ENCODE assay signal across 9 cellular contexts in the genomic region with DNA sequence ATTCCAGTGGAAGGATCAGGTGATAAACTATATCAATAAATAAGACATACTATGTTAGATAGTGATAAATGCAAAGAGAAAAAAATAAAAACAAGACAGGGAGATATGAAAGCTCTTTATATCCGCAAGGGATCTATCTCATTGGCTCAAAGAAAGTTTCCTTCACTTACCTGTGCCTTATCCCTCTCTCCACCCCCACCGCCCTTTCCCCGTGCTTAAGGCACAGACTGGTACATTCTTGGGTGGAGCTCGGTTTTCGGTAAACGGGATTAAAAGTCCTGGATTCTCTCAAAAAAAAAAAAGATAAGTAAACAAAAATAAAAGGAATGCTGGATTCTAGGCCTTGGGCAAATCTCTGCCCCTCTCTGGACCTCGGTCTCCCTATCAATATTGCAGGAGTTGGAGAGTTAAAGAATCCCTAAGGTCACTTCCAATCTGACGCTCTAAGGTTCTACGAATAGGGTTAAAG. TPM values are rescaled to one million over a fixed set of nuclear protein-coding genes. Genes with fewer than 3 reads are reported as not detected.
DNase-seq lines count a peak whose midpoint lies in the region; ATAC-seq, FAIRE-seq and TF ChIP-seq lines count a peak whose summit lies in the region.
"Had no signal": no experiment of that assay in that cellular context is flagged by ENCODE, and none has a peak within 500 bp of the region (broad histone marks: within the 10 kb centered on the region; RNA-seq: fewer than 3 reads in every experiment).

No MANE protein-coding gene starts in this region.

- peak overlapping the region; percentile 88 for H3K4me2 ChIP-seq in K562 (ENCODE audit: insufficient read depth, low read length)

- no peak for TF ChIP-seq RAD21 in K562 (CRISPR knock-in tag; conservative IDR thresholded peaks at IDR 0.05 in 1 of 2, IDR thresholded peaks at IDR 0.05 in 1 of 2)

- H4K20me1 ChIP-seq in K562 (replicated peaks; ENCODE audit: control insufficient read depth, insufficient read depth, low read length), result no peaks in the 10 kb centered on the region

- POLR2A ChIA-PET in K562 (lab: Yijun Ruan, JAX), result interaction anchor here (0.6 to 1.4 kb wide), 3 partner anchors 9 to 198 kb away, joined by 3 to 7 read pairs (median 5); no protein-coding TSS in a partner anchor

- peak overlapping the region; percentile 63 for H2AFZ ChIP-seq in K562 (ENCODE audit: low read depth, low read length)

- peak overlapping the region in 1 of 2 experiments; percentile 41; a peak in 1 of 4 replicates for H3K9ac ChIP-seq in K562 (ENCODE audit: insufficient read depth in 1 of 2, low read depth in 2 of 2, low read length in 2 of 2)

- CTCF ChIA-PET in K562 (lab: Yijun Ruan, JAX; ENCODE audit: low intra/inter-chr PET ratio), result interaction anchor here (0.6 kb wide), 1 partner anchor 71 kb away, joined by 3 read pairs; no protein-coding TSS in a partner anchor

- no peak for TF ChIP-seq EP300 in K562 (IDR thresholded peaks at IDR 0.05; ENCODE audit: low read length)

- 11 to 17% methylated on average over 9 of the region's 9 CpGs for WGBS in heart right ventricle, 2 donors
- WGBS in K562 (ENCODE audit: insufficient coverage, low coverage, missing lambda C conversion rate), result 5% methylated on average over 9 of the region's 9 CpGs
- 0% methylated on average over 1 to 2 of the region's 9 CpGs for WGBS in mesodermal cell (ENCODE audit: insufficient coverage in 2 of 2), 2 experiments

- H3K27ac ChIP-seq in heart right ventricle (peak overlapping the region in 9 of 10 donors; percentile 87 to 99 (median 95)), K562 (ENCODE audit: extremely low read depth, low read depth, low read length) (no peak overlapping the region), mesodermal cell (ENCODE audit: low read depth, low read length, severe bottlenecking) (peak overlapping the region; percentile 82), uterus (peak overlapping the region; percentile 98 to 99)

- H3K36me3 ChIP-seq in heart right ventricle, result peaks cover 0 to 23% (median 0%) of the 10 kb centered on the region in 9 donors
- H3K36me3 ChIP-seq in K562 (ENCODE audit: control insufficient read depth, insufficient read depth, low read length), result peaks cover 24% of the 10 kb centered on the region
- H3K36me3 ChIP-seq in mesodermal cell (ENCODE audit: control insufficient read depth, insufficient read depth, low read length), result peaks cover 14% of the 10 kb centered on the region
- H3K36me3 ChIP-seq in uterus, result no peaks in the 10 kb centered on the region

- no peak for DNase-seq in heart right ventricle
- DNase-seq in cardiac septum (ENCODE audit: low spot score), result no peak
- no peak for DNase-seq in K562 (ENCODE audit: extremely low read depth in 1 of 4, low spot score in 3 of 4)
- DNase-seq in uterus, result peak; percentile 23 to 47
- no peak for DNase-seq in NCI-H1930 (lab: John Stamatoyannopoulos, UW)
- no peak for DNase-seq in NCI-H1436 treated with DMSO at 0.1 percent for 48 hours (lab: John Stamatoyannopoulos, UW)
- DNase-seq in EL, result no peak

- in situ Hi-C loops in K562 (cut with MboI), result no loop called here

- TF ChIP-seq CTCF in heart right ventricle (IDR thresholded peaks at IDR 0.05), result no peak
- TF ChIP-seq CTCF in K562 (IDR thresholded peaks at IDR 0.05 in 2 of 3, conservative IDR thresholded peaks at IDR 0.05 in 1 of 3; ENCODE audit: insufficient read depth in 2 of 3, low read depth in 1 of 3, low read length in 3 of 3), result no peak
- TF ChIP-seq CTCF in uterus (IDR thresholded peaks at IDR 0.05), result no peak

- peak overlapping the region in 9 of 10 donors; percentile 9 to 94 (median 72) for H3K4me3 ChIP-seq in heart right ventricle
- peak overlapping the region; percentile 77 for H3K4me3 ChIP-seq in K562
- peak overlapping the region; percentile 72 for H3K4me3 ChIP-seq in mesodermal cell (ENCODE audit: extremely low read depth, insufficient read depth, low read length, poor library complexity, severe bottlenecking)
- peak overlapping the region; percentile 63 to 99 for H3K4me3 ChIP-seq in uterus

- TF ChIP-seq POLR2A in K562 (conservative IDR thresholded peaks at IDR 0.05) (no peak), uterus (IDR thresholded peaks at IDR 0.05) (no peak)

- intact Hi-C loops in heart right ventricle (cut with DNase I) (loop anchor here in 3 of 10 donors (5.0 to 10.0 kb wide), 2 partner anchors 89 to 91 kb away; a partner anchor contains a TSS), cardiac septum (cut with DNase I) (loop anchor here (1.0 to 5.0 kb wide), 3 partner anchors 91 to 309 kb away; a partner anchor contains a TSS), K562 (cut with micrococcal nuclease) (loop anchor here (2.0 to 10.0 kb wide), 3 partner anchors 17 to 309 kb away; a partner anchor contains a TSS), uterus (cut with DNase I; ENCODE audit: low total_unique reads) (no loop called here)

- peaks cover 3 to 48% (median 37%) of the 10 kb centered on the region in 9 donors for H3K4me1 ChIP-seq in heart right ventricle
- H3K4me1 ChIP-seq in K562 (replicated peaks in 1 of 2; ENCODE audit: control insufficient read depth in 2 of 2, insufficient read depth in 2 of 2, low read length in 2 of 2), result peaks cover 7 to 31% of the 10 kb centered on the region in 2 experiments; a peak in 4 of 5 replicates
- peaks cover 13% of the 10 kb centered on the region for H3K4me1 ChIP-seq in mesodermal cell (ENCODE audit: control insufficient read depth, insufficient read depth, low read length, poor library complexity, severe bottlenecking)
- H3K4me1 ChIP-seq in uterus, result peaks cover 7% of the 10 kb centered on the region in 2 donors

- no peak for FAIRE-seq in K562 (lab: Jason Lieb, UNC)

- H3K27me3 ChIP-seq in heart right ventricle (no peaks in the 10 kb centered on the region), K562 (ENCODE audit: control insufficient read depth in 2 of 2, insufficient read depth in 2 of 2, low read length in 2 of 2) (no peaks in the 10 kb centered on the region), uterus (no peaks in the 10 kb centered on the region)

- BruUV-seq in K562 (replicated peaks; lab: Mats Ljungman, UMichigan), result no TSS peak

- H3K9me1 ChIP-seq in K562 (ENCODE audit: control insufficient read depth, insufficient read depth, low read length), result no peaks in the 10 kb centered on the region

- H3K9me3 ChIP-seq in heart right ventricle (no peaks in the 10 kb centered on the region), K562 (replicated peaks; ENCODE audit: control insufficient read depth, insufficient read depth, low read depth, low read length) (no peaks in the 10 kb centered on the region), mesodermal cell (ENCODE audit: control insufficient read depth, low read length) (no peaks in the 10 kb centered on the region), uterus (no peaks in the 10 kb centered on the region)

- peaks cover 56% of the 10 kb centered on the region for H3K79me2 ChIP-seq in K562 (ENCODE audit: control insufficient read depth, insufficient read depth, low read length)

- ATAC-seq in heart right ventricle (no peak), K562 (no peak)

RNA-seq across cellular contexts. Expression of a gene that starts 0.6 kb away (rescaled TPM):
- total RNA-seq in heart right ventricle, result 10 to 100 TPM; 13.7 to 22.8 (median 19.1) TPM
- 1 to 10 TPM; 4.7 to 6.4 TPM for polyA plus RNA-seq in heart right ventricle
- total RNA-seq in cardiac septum, result 11.0 TPM
- total RNA-seq in K562 (2011; cell fraction: chromatin; rRNA removed; ENCODE audit: low replicate concordance), result 65.3 and 80.0 TPM in 2 replicates
- 37.4 and 46.5 TPM in 2 replicates for total RNA-seq in K562 (2011; cell fraction: nucleolus; rRNA removed)
- total RNA-seq in K562 (2011; cell fraction: nucleoplasm; rRNA removed), result 56.1 and 70.4 TPM in 2 replicates
- total RNA-seq in K562 (2014; rRNA removed), result 9.1 and 12.2 TPM in 2 replicates
- 16.2 and 18.7 TPM in 2 replicates for total RNA-seq in K562 (2014; rRNA removed; fragmentation: Illumina TruSeq; extraction: Trizol)
- total RNA-seq in K562 (2015; rRNA removed; fragmentation: Illumina TruSeq; extraction: Trizol), result 11.9 and 16.2 TPM in 2 replicates
- 15.6 and 16.8 TPM in 2 replicates for total RNA-seq in K562 (2021)
- 16.7 and 22.8 TPM in 2 replicates for polyA plus RNA-seq in K562 (2011; rRNA removed)
- 6.9 and 11.3 TPM in 2 replicates for polyA plus RNA-seq in K562 (2011; cell fraction: cytosol; rRNA removed)
- polyA plus RNA-seq in K562 (2011; cell fraction: nucleus; rRNA removed), result 24.2 and 24.8 TPM in 2 replicates
- polyA plus RNA-seq in K562 (2012), result 6.9 and 7.2 TPM in 2 replicates
- polyA plus RNA-seq in K562 (2014; fragmentation: Illumina TruSeq; extraction: Trizol), result 11.0 and 12.8 TPM in 2 replicates
- polyA plus RNA-seq in K562 (2014; fragmentation: Nextera tagmentation; extraction: Ambion mirVana), result 1 to 10 TPM; 6.9 to 8.6 TPM
- polyA plus RNA-seq in K562 (2014; rRNA removed), result 8.8 and 11.3 TPM in 2 replicates
- 33.4 and 40.9 TPM in 2 replicates for polyA minus RNA-seq in K562 (2011; rRNA and poly(A)+ RNA removed)
- polyA minus RNA-seq in K562 (2011; cell fraction: cytosol; rRNA and poly(A)+ RNA removed), result 14.0 and 19.7 TPM in 2 replicates
- 8.9 and 20.7 TPM in 2 replicates for polyA minus RNA-seq in K562 (2011; cell fraction: nucleus; rRNA and poly(A)+ RNA removed)
- 9.5 TPM for polyA plus RNA-seq in mesodermal cell (2013, experiment 1 of 2)
- polyA plus RNA-seq in mesodermal cell (2013, experiment 2 of 2), result 11.8 TPM
- 10 to 100 TPM in 3 of 4 donors, 1 to 10 TPM in 1; 8.8 to 32.4 (median 27.5) TPM for total RNA-seq in uterus

RNA-seq across cellular contexts. Expression of a gene that starts 2.0 kb away (rescaled TPM):
- total RNA-seq in heart right ventricle, result 10 to 100 TPM in 9 of 10 donors, 1 to 10 TPM in 1; 8.6 to 16.6 (median 14.2) TPM
- polyA plus RNA-seq in heart right ventricle, result 10 to 100 TPM; 14.3 to 22.2 TPM
- total RNA-seq in cardiac septum, result 10.6 TPM
- 39.0 and 62.3 TPM in 2 replicates for total RNA-seq in K562 (2011; cell fraction: chromatin; rRNA removed; ENCODE audit: low replicate concordance)
- 32.2 and 37.4 TPM in 2 replicates for total RNA-seq in K562 (2011; cell fraction: nucleolus; rRNA removed)
- total RNA-seq in K562 (2011; cell fraction: nucleoplasm; rRNA removed), result 33.4 and 38.2 TPM in 2 replicates
- 30.7 and 35.7 TPM in 2 replicates for total RNA-seq in K562 (2014; rRNA removed)
- total RNA-seq in K562 (2014; rRNA removed; fragmentation: Illumina TruSeq; extraction: Trizol), result 23.5 and 25.4 TPM in 2 replicates
- total RNA-seq in K562 (2015; rRNA removed; fragmentation: Illumina TruSeq; extraction: Trizol), result 25.2 and 25.5 TPM in 2 replicates
- 30.5 and 31.7 TPM in 2 replicates for total RNA-seq in K562 (2021)
- polyA plus RNA-seq in K562 (2011; rRNA removed), result 54.1 and 66.1 TPM in 2 replicates
- 80.5 and 83.5 TPM in 2 replicates for polyA plus RNA-seq in K562 (2011; cell fraction: cytosol; rRNA removed)
- polyA plus RNA-seq in K562 (2011; cell fraction: nucleus; rRNA removed), result 61.4 and 80.3 TPM in 2 replicates
- 24.6 and 39.3 TPM in 2 replicates for polyA plus RNA-seq in K562 (2012)
- polyA plus RNA-seq in K562 (2014; fragmentation: Illumina TruSeq; extraction: Trizol), result 37.4 and 38.9 TPM in 2 replicates
- 10 to 100 TPM; 10.8 to 13.9 TPM for polyA plus RNA-seq in K562 (2014; fragmentation: Nextera tagmentation; extraction: Ambion mirVana)
- polyA plus RNA-seq in K562 (2014; rRNA removed), result 30.9 and 39.1 TPM in 2 replicates
- 38.5 and 40.2 TPM in 2 replicates for polyA minus RNA-seq in K562 (2011; rRNA and poly(A)+ RNA removed)
- polyA minus RNA-seq in K562 (2011; cell fraction: cytosol; rRNA and poly(A)+ RNA removed), result 25.8 and 31.2 TPM in 2 replicates
- 15.8 and 29.1 TPM in 2 replicates for polyA minus RNA-seq in K562 (2011; cell fraction: nucleus; rRNA and poly(A)+ RNA removed)
- polyA plus RNA-seq in mesodermal cell (2013, experiment 1 of 2), result 11.2 TPM
- polyA plus RNA-seq in mesodermal cell (2013, experiment 2 of 2), result 9.0 TPM
- total RNA-seq in uterus, result 10 to 100 TPM in 2 of 4 donors, 1 to 10 TPM in 2; 2.6 to 16.0 (median 8.1) TPM

RNA-seq across cellular contexts. Expression of a gene that starts 50.2 kb away (rescaled TPM):
- total RNA-seq in heart right ventricle (not detected), cardiac septum (not detected), K562 (2014; rRNA removed) (2.1 TPM in 1 of 2 replicates, not detected in the other), K562 (2014; rRNA removed; fragmentation: Illumina TruSeq; extraction: Trizol) (not detected in 2 replicates), K562 (2015; rRNA removed; fragmentation: Illumina TruSeq; extraction: Trizol) (not detected in 2 replicates), K562 (2021) (0.40 and 0.51 TPM in 2 replicates), uterus (not detected)
- polyA plus RNA-seq in heart right ventricle (not detected), K562 (2011; rRNA removed) (not detected in 2 replicates), K562 (2014; fragmentation: Illumina TruSeq; extraction: Trizol) (not detected in 2 replicates), K562 (2014; fragmentation: Nextera tagmentation; extraction: Ambion mirVana) (under 1 TPM in 1 of 2 experiments, not detected in 1; 0.25 TPM), K562 (2014; rRNA removed) (0.25 and 0.39 TPM in 2 replicates)
- not detected in 2 replicates for total RNA-seq in K562 (2011; cell fraction: chromatin; rRNA removed; ENCODE audit: low replicate concordance)
- not detected in 2 replicates for total RNA-seq in K562 (2011; cell fraction: nucleolus; rRNA removed)
- not detected in 2 replicates for total RNA-seq in K562 (2011; cell fraction: nucleoplasm; rRNA removed)
- 0.31 TPM in 1 of 2 replicates, not detected in the other for polyA plus RNA-seq in K562 (2011; cell fraction: cytosol; rRNA removed)
- polyA plus RNA-seq in K562 (2011; cell fraction: nucleus; rRNA removed), result not detected in 2 replicates
- 0.28 TPM in 1 of 2 replicates, not detected in the other for polyA plus RNA-seq in K562 (2012)
- 0.28 TPM in 1 of 2 replicates, not detected in the other for polyA minus RNA-seq in K562 (2011; rRNA and poly(A)+ RNA removed)
- polyA minus RNA-seq in K562 (2011; cell fraction: cytosol; rRNA and poly(A)+ RNA removed), result not detected in 2 replicates
- not detected in 2 replicates for polyA minus RNA-seq in K562 (2011; cell fraction: nucleus; rRNA and poly(A)+ RNA removed)
- not detected for polyA plus RNA-seq in mesodermal cell (2013, experiment 1 of 2)
- not detected for polyA plus RNA-seq in mesodermal cell (2013, experiment 2 of 2)
- total RNA-seq: subcutaneous adipose tissue had no signal

RNA-seq across cellular contexts. Expression of a gene that starts 58.8 kb away (rescaled TPM):
- total RNA-seq in heart right ventricle, result under 1 TPM in 6 of 10 donors, not detected in 4; 0.13 to 0.30 (median 0.24) TPM
- polyA plus RNA-seq in heart right ventricle, result under 1 TPM in 1 of 2 donors, not detected in 1; 0.06 TPM
- 0.11 TPM for total RNA-seq in cardiac septum
- not detected in 2 replicates for total RNA-seq in K562 (2011; cell fraction: chromatin; rRNA removed; ENCODE audit: low replicate concordance)
- total RNA-seq in K562 (2011; cell fraction: nucleolus; rRNA removed), result not detected in 2 replicates
- not detected in 2 replicates for total RNA-seq in K562 (2011; cell fraction: nucleoplasm; rRNA removed)
- total RNA-seq in K562 (2014; rRNA removed), result not detected in 2 replicates
- total RNA-seq in K562 (2014; rRNA removed; fragmentation: Illumina TruSeq; extraction: Trizol), result not detected in 2 replicates
- total RNA-seq in K562 (2015; rRNA removed; fragmentation: Illumina TruSeq; extraction: Trizol), result not detected in 2 replicates
- 0.07 TPM in 1 of 2 replicates, not detected in the other for total RNA-seq in K562 (2021)
- not detected in 2 replicates for polyA plus RNA-seq in K562 (2011; rRNA removed)
- not detected in 2 replicates for polyA plus RNA-seq in K562 (2011; cell fraction: cytosol; rRNA removed)
- not detected in 2 replicates for polyA plus RNA-seq in K562 (2011; cell fraction: nucleus; rRNA removed)
- polyA plus RNA-seq in K562 (2012), result 0.04 TPM in 1 of 2 replicates, not detected in the other
- not detected in 2 replicates for polyA plus RNA-seq in K562 (2014; fragmentation: Illumina TruSeq; extraction: Trizol)
- not detected for polyA plus RNA-seq in K562 (2014; fragmentation: Nextera tagmentation; extraction: Ambion mirVana)
- not detected in 2 replicates for polyA plus RNA-seq in K562 (2014; rRNA removed)
- not detected in 2 replicates for polyA minus RNA-seq in K562 (2011; rRNA and poly(A)+ RNA removed)
- 0.29 and 0.64 TPM in 2 replicates for polyA minus RNA-seq in K562 (2011; cell fraction: cytosol; rRNA and poly(A)+ RNA removed)
- not detected in 2 replicates for polyA minus RNA-seq in K562 (2011; cell fraction: nucleus; rRNA and poly(A)+ RNA removed)
- 0.81 TPM for polyA plus RNA-seq in mesodermal cell (2013, experiment 1 of 2)
- 0.66 TPM for polyA plus RNA-seq in mesodermal cell (2013, experiment 2 of 2)
- 1 to 10 TPM in 1 of 4 donors, under 1 TPM in 1, not detected in 2; 0.27 to 1.4 TPM for total RNA-seq in uterus

Comparison
In these comparisons a context has a peak if more than half of its experiments do, and no peak if none do; other contexts are left out.
1. DNase-seq: peak in uterus (2 of 2); none in heart right ventricle (0 of 2), cardiac septum (single experiment), K562 (0 of 4), NCI-H1930 (0 of 2), NCI-H1436 treated with DMSO at 0.1 percent for 48 hours (single experiment) and EL (single experiment).
2. Peak in every context shown above with its lines, with median percentiles within 50 percentile points of each other: H3K4me3 ChIP-seq.